Comparison of ENCODE assay signal across 8 cellular contexts in the genomic region with DNA sequence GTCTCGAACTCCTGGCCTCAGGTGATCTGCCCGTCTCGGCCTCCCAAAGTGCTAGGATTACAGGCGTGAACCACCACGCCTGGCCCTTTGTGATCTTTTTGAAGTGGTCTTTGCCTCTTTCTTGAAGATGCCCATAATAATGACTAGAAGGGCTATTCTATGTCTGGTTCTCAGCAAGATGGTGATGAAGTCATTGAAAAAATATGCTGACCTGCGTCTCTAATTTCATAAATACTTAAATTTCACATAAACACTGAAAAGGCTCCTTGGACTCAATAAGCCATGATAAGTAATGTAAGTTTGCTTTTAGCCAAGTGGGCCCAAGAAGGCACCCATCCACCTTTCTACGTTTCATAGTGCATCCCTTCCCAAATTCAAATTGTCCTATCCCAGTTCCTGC. TPM values are rescaled to one million over a fixed set of nuclear protein-coding genes. Genes with fewer than 3 reads are reported as not detected.
DNase-seq lines count a peak whose midpoint lies in the region; ATAC-seq and TF ChIP-seq lines count a peak whose summit lies in the region.

No MANE protein-coding gene starts in this region.

- H3K79me1 ChIP-seq in trophoblast cell (ENCODE audit: low read length): peaks cover 13% of the 10 kb centered on the region

- no peak overlapping the region for H2BK12ac ChIP-seq in trophoblast cell (ENCODE audit: low read length)

- no peak overlapping the region for H3K4ac ChIP-seq in trophoblast cell (ENCODE audit: low read depth, low read length)

- DNase-seq in ELR (ENCODE audit: low read depth) (peak; percentile 60), Peyer's patch (no peak), epithelial cell of esophagus (ENCODE audit: low read depth) (no peak), trophoblast cell (peak in 1 of 2 donors; percentile 67), amniotic stem cell (lab: John Stamatoyannopoulos, UW) (no peak), NCI-H2196 (lab: John Stamatoyannopoulos, UW; ENCODE audit: unreplicated experiment) (no peak)

- H3K27ac ChIP-seq in Peyer's patch (peak overlapping the region in 3 of 4 donors; percentile 90 to 98 (median 92)), trophoblast cell (ENCODE audit: low read depth, low read length) (no peak overlapping the region)

- H3K4me1 ChIP-seq in Peyer's patch (peaks cover 0 to 9% (median 2%) of the 10 kb centered on the region in 4 donors), trophoblast cell (ENCODE audit: control insufficient read depth in 1 of 2, insufficient read depth in 2 of 2, low read length in 2 of 2) (peaks cover 4 to 5% of the 10 kb centered on the region in 2 experiments)

- no peak overlapping the region for H2AK5ac ChIP-seq in trophoblast cell (ENCODE audit: low read length)

- ATAC-seq in GM19455 (IDR thresholded peaks at IDR 0.05; ENCODE audit: unreplicated experiment) (no peak), HG02678 (IDR thresholded peaks at IDR 0.05; ENCODE audit: unreplicated experiment) (no peak)

- H4K8ac ChIP-seq in trophoblast cell (ENCODE audit: low read depth, low read length): no peak overlapping the region

- H3K14ac ChIP-seq in trophoblast cell (ENCODE audit: low read length): no peak overlapping the region

- no peak overlapping the region for H4K12ac ChIP-seq in trophoblast cell (ENCODE audit: low read depth, low read length)

- H2BK120ac ChIP-seq in trophoblast cell (ENCODE audit: insufficient read depth, low read length, poor library complexity): no peak overlapping the region

- TF ChIP-seq POLR2A in Peyer's patch (IDR thresholded peaks at IDR 0.05): no peak

- TF ChIP-seq CTCF in Peyer's patch (IDR thresholded peaks at IDR 0.05) (no peak), epithelial cell of esophagus (IDR thresholded peaks at IDR 0.05; ENCODE audit: insufficient read depth, low read depth, low read length, missing control alignments) (no peak)

- no CpG with 5 or more reads among the region's 7 CpGs for WGBS in trophoblast cell (ENCODE audit: extremely low coverage, insufficient coverage, insufficient read length)

- H3K18ac ChIP-seq in trophoblast cell (ENCODE audit: low read length): no peak overlapping the region

- H3K4me3 ChIP-seq in Peyer's patch (peak overlapping the region in 3 of 4 donors; percentile 54 to 86 (median 78)), epithelial cell of esophagus (ENCODE audit: low read length) (peak overlapping the region; percentile 60), trophoblast cell (ENCODE audit: low read depth, low read length) (no peak overlapping the region)

- no peak overlapping the region for H2BK5ac ChIP-seq in trophoblast cell (ENCODE audit: low read depth, low read length, poor library complexity)

- H3K9me3 ChIP-seq in Peyer's patch (no peaks in the 10 kb centered on the region), trophoblast cell (ENCODE audit: insufficient read depth, low read depth, low read length) (no peaks in the 10 kb centered on the region)

- no peaks in the 10 kb centered on the region for H3K27me3 ChIP-seq in Peyer's patch
- no peaks in the 10 kb centered on the region for H3K27me3 ChIP-seq in trophoblast cell (ENCODE audit: insufficient read depth, low read length)

- H3K79me2 ChIP-seq in trophoblast cell (ENCODE audit: control insufficient read depth, insufficient read depth, low read length, poor library complexity): peaks cover 16% of the 10 kb centered on the region

- no peak overlapping the region for H4K91ac ChIP-seq in trophoblast cell (ENCODE audit: low read depth, low read length)

- H3K9ac ChIP-seq in trophoblast cell (ENCODE audit: low read length): no peak overlapping the region

- no peak overlapping the region for H3K23ac ChIP-seq in trophoblast cell (ENCODE audit: low read length)

- no peak overlapping the region for H2AFZ ChIP-seq in trophoblast cell (ENCODE audit: insufficient read depth, low read length, poor library complexity)

- H3K4me2 ChIP-seq in trophoblast cell (ENCODE audit: low read length): peak overlapping the region; percentile 68

- H3K36me3 ChIP-seq in Peyer's patch: no peaks in the 10 kb centered on the region
- H3K36me3 ChIP-seq in trophoblast cell (ENCODE audit: control insufficient read depth in 1 of 2, insufficient read depth in 2 of 2, low read length in 2 of 2): no peaks in the 10 kb centered on the region

RNA-seq across cellular contexts. Expression of gene MAPK6, which starts 0.8 kb away (rescaled TPM):
- total RNA-seq in Peyer's patch: 100 to 1,000 TPM in 1 of 4 donors, 10 to 100 TPM in 3; 41.3 to 112 (median 72.3) TPM
- 47.6 TPM in 2 replicates for polyA plus RNA-seq in trophoblast cell (2013)

RNA-seq across cellular contexts. Expression of gene LEO1, which starts 46.7 kb away (rescaled TPM):
- total RNA-seq in Peyer's patch: 10 to 100 TPM; 23.9 to 53.6 (median 27.3) TPM
- 18.0 and 19.2 TPM in 2 replicates for polyA plus RNA-seq in trophoblast cell (2013)
